15 cellular contexts compared by ENCODE assay signal in genomic region chr18:46253498-46253897, GRCh38.
A peak's percentile ranks its signal among the peaks of the same experiment; 100 is the strongest.
DNase-seq lines count a peak whose midpoint lies in the region; ATAC-seq, FAIRE-seq and TF ChIP-seq lines count a peak whose summit lies in the region.
"Had no signal": no experiment of that assay in that cellular context is flagged by ENCODE, and none has a peak within 500 bp of the region (broad histone marks: within the 10 kb centered on the region; RNA-seq: fewer than 3 reads in every experiment).

No MANE protein-coding gene starts in this region.

- intact Hi-C loops in posterior vena cava (cut with DNase I) = no loop called here

- peaks cover 74% of the 10 kb centered on the region for H3K36me3 Mint-ChIP-seq in stimulated activated naive CD8-positive, alpha-beta T cell treated with anti-CD3 and anti-CD28 coated beads, Interleukin-15, Interleukin-2, amounts not matched to agents 100 ng/mL and 50 ng/mL, for 24 hours (ENCODE audit: low read depth)
- H3K36me3 Mint-ChIP-seq in CD8-positive, alpha-beta memory T cell = peaks cover 9 to 45% (median 22%) of the 10 kb centered on the region in 3 donors

- H4K20me1 ChIP-seq in keratinocyte (ENCODE audit: control insufficient read depth, extremely low read depth, insufficient read depth, low read length) = no peaks in the 10 kb centered on the region

- DNase-seq in stimulated activated naive CD8-positive, alpha-beta T cell treated with anti-CD3 and anti-CD28 coated beads, Interleukin-15, Interleukin-2, amounts not matched to agents 100 U/mL and 50 U/mL, for 24 hours = no peak
- DNase-seq in astrocyte of the hippocampus (ENCODE audit: low read depth, low spot score) = peak; percentile 44
- DNase-seq in keratinocyte (ENCODE audit: low read depth, low spot score) = no peak
- DNase-seq in posterior vena cava (ENCODE audit: low spot score) = no peak
- no peak for DNase-seq in CD8-positive, alpha-beta memory T cell
- DNase-seq: activated naive CD4-positive, alpha-beta T cell treated with anti-CD3 and anti-CD28 coated beads for 36 hours; effector CD4-positive, alpha-beta T cell; GF-D8; NCI-H1105; NCI-H526 treated with DMSO at 0.1 percent for 48 hours had no signal

- peaks cover 37% of the 10 kb centered on the region for H3K4me1 ChIP-seq in keratinocyte (ENCODE audit: control insufficient read depth, extremely low read depth, insufficient read depth, low read length)
- peaks cover 28% of the 10 kb centered on the region for H3K4me1 ChIP-seq in CD8-positive, alpha-beta memory T cell (ENCODE audit: insufficient read depth, low read length)

- no peak for ATAC-seq in stimulated activated naive CD8-positive, alpha-beta T cell treated with anti-CD3 and anti-CD28 coated beads, Interleukin-15, Interleukin-2, amounts not matched to agents 100 U/mL and 50 U/mL, for 24 hours
- no peak for ATAC-seq in GM19395 (IDR thresholded peaks at IDR 0.05; ENCODE audit: unreplicated experiment)
- ATAC-seq in esophagus mucosa = no peak

- no peak overlapping the region for H2AFZ ChIP-seq in keratinocyte (ENCODE audit: control insufficient read depth, low read length)

- H3K4me3 Mint-ChIP-seq in stimulated activated naive CD8-positive, alpha-beta T cell treated with anti-CD3 and anti-CD28 coated beads, Interleukin-15, Interleukin-2, amounts not matched to agents 100 ng/mL and 50 ng/mL, for 24 hours = no peak overlapping the region
- H3K4me3 Mint-ChIP-seq in CD8-positive, alpha-beta memory T cell = no peak overlapping the region
- H3K4me3 Mint-ChIP-seq: activated naive CD4-positive, alpha-beta T cell treated with anti-CD3 and anti-CD28 coated beads for 36 hours had no signal

- H3K36me3 ChIP-seq in keratinocyte (ENCODE audit: control insufficient read depth in 2 of 2, extremely low read depth in 1 of 2, insufficient read depth in 2 of 2, low read length in 2 of 2) = peaks cover 2 to 8% of the 10 kb centered on the region in 2 experiments
- H3K36me3 ChIP-seq in CD8-positive, alpha-beta memory T cell (ENCODE audit: insufficient read depth, low read length) = peaks cover 4% of the 10 kb centered on the region

- peaks cover 49% of the 10 kb centered on the region for H3K79me2 ChIP-seq in keratinocyte (ENCODE audit: control insufficient read depth, insufficient read depth, low read length)

- CTCF ChIA-PET in CD8-positive, alpha-beta memory T cell (lab: Charles Lee) = interaction anchor here (0.8 to 3.1 kb wide), 2 partner anchors 78 to 80 kb away, joined by 4 to 11 read pairs; a partner anchor contains a TSS

- no peaks in the 10 kb centered on the region for H3K27me3 ChIP-seq in keratinocyte (ENCODE audit: control insufficient read depth, extremely low read depth, insufficient read depth, low read length)
- H3K27me3 ChIP-seq in CD8-positive, alpha-beta memory T cell (ENCODE audit: insufficient read depth, low read length, poor library complexity, severe bottlenecking) = no peaks in the 10 kb centered on the region
- H3K27me3 ChIP-seq: BLaER1, vagina had no signal

- peak overlapping the region; percentile 41 for H3K27ac ChIP-seq in keratinocyte (ENCODE audit: control insufficient read depth, insufficient read depth, low read length)
- no peak overlapping the region for H3K27ac ChIP-seq in CD8-positive, alpha-beta memory T cell (ENCODE audit: low read depth, low read length)
- H3K27ac ChIP-seq: BLaER1, vagina had no signal

- no peak overlapping the region for H3K4me3 ChIP-seq in keratinocyte (ENCODE audit: control insufficient read depth in 2 of 3, extremely low read depth in 1 of 3, insufficient read depth in 2 of 3, low read depth in 1 of 3, low read length in 3 of 3)
- no peak overlapping the region for H3K4me3 ChIP-seq in CD8-positive, alpha-beta memory T cell (ENCODE audit: low read length)
- H3K4me3 ChIP-seq: BLaER1, vagina had no signal

- H3K9ac ChIP-seq in keratinocyte (ENCODE audit: control insufficient read depth, extremely low read depth, insufficient read depth, low read length) = no peak overlapping the region
- H3K9ac ChIP-seq: BLaER1 had no signal

- H3K9me1 ChIP-seq in keratinocyte (ENCODE audit: control insufficient read depth, extremely low read depth, insufficient read depth, low read length) = no peaks in the 10 kb centered on the region

- peak overlapping the region; percentile 71 for H3K27ac Mint-ChIP-seq in stimulated activated naive CD8-positive, alpha-beta T cell treated with anti-CD3 and anti-CD28 coated beads, Interleukin-15, Interleukin-2, amounts not matched to agents 100 ng/mL and 50 ng/mL, for 24 hours
- peak overlapping the region in 4 of 8 donors; percentile 52 to 82 (median 70) for H3K27ac Mint-ChIP-seq in CD8-positive, alpha-beta memory T cell
- H3K27ac Mint-ChIP-seq: activated naive CD4-positive, alpha-beta T cell treated with anti-CD3 and anti-CD28 coated beads for 36 hours had no signal

- POLR2A ChIA-PET in CD8-positive, alpha-beta memory T cell (lab: Charles Lee) = no interaction called here

- peaks cover 72% of the 10 kb centered on the region for H3K4me1 Mint-ChIP-seq in stimulated activated naive CD8-positive, alpha-beta T cell treated with anti-CD3 and anti-CD28 coated beads, Interleukin-15, Interleukin-2, amounts not matched to agents 100 ng/mL and 50 ng/mL, for 24 hours (ENCODE audit: low read depth)
- H3K4me1 Mint-ChIP-seq in CD8-positive, alpha-beta memory T cell = peaks cover 37 to 73% (median 58%) of the 10 kb centered on the region in 3 donors

- dilution Hi-C loops in keratinocyte (cut with MboI; ENCODE audit: extremely low pct_ligation_motif_present, low sequenced_read_pairs) = no loop called here

- no peaks in the 10 kb centered on the region for H3K9me3 ChIP-seq in keratinocyte (ENCODE audit: control insufficient read depth, low read depth, low read length)
- no peaks in the 10 kb centered on the region for H3K9me3 ChIP-seq in CD8-positive, alpha-beta memory T cell (ENCODE audit: low read length)
- H3K9me3 ChIP-seq: BLaER1, vagina had no signal

- peak; percentile 71 for FAIRE-seq in keratinocyte (lab: Jason Lieb, UNC)

- H3K9me3 Mint-ChIP-seq in stimulated activated naive CD8-positive, alpha-beta T cell treated with anti-CD3 and anti-CD28 coated beads, Interleukin-15, Interleukin-2, amounts not matched to agents 100 ng/mL and 50 ng/mL, for 24 hours = no peaks in the 10 kb centered on the region
- H3K9me3 Mint-ChIP-seq in CD8-positive, alpha-beta memory T cell = no peaks in the 10 kb centered on the region
- H3K9me3 Mint-ChIP-seq: activated naive CD4-positive, alpha-beta T cell treated with anti-CD3 and anti-CD28 coated beads for 36 hours had no signal

- TF ChIP-seq CTCF in keratinocyte (optimal IDR thresholded peaks at IDR 0.05 in 1 of 3, IDR thresholded peaks at IDR 0.05 in 1 of 3, conservative IDR thresholded peaks at IDR 0.05 in 1 of 3; ENCODE audit: extremely low read depth in 1 of 3, insufficient read depth in 2 of 3, low read length in 3 of 3) = no peak

- no peaks in the 10 kb centered on the region for H3K27me3 Mint-ChIP-seq in stimulated activated naive CD8-positive, alpha-beta T cell treated with anti-CD3 and anti-CD28 coated beads, Interleukin-15, Interleukin-2, amounts not matched to agents 100 ng/mL and 50 ng/mL, for 24 hours
- no peaks in the 10 kb centered on the region for H3K27me3 Mint-ChIP-seq in CD8-positive, alpha-beta memory T cell

- H3K4me2 ChIP-seq in keratinocyte (ENCODE audit: control insufficient read depth, extremely low read depth, insufficient read depth, low read depth, low read length) = no peak overlapping the region
- H3K4me2 ChIP-seq: BLaER1 had no signal
